ENCODE assay signal across 28 cellular contexts in the genomic region with DNA sequence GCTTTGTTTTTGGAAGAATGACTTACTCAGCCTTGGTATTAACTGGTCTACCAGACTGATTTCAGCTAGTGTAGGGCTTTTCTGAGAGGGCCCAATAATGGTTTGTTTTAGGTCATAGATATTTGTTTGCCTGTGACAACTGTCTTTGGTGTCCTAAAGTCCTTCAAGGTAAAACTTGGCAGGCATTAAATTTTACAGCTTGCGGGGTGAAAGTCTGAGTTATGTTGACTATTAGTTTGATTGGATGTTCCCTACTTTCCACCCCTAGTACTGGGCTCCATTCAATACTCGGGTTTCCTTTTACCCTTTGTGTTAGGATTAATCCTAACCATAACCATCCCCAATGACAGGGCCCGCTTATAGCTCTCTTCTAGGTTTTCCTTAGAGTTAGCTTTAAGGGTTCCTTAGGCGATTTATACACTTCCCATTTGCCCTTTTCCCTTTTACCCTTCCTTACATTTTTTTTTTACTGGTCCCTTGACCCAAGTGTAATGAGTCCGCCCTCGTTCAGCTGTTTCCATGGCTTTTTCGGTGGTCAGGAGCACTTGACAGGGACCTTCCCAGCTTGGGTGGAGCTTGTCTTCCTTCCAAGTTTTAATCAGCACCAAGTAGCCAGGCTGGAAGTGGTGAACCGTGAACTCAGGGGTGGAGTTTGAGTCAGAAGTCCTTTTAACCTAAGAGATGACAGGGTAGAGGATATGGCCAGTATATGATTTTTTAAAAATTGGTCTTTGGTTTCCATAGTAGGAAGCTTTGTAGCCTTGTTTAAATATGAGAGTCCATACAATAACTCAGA. TPM values are rescaled to one million over a fixed set of nuclear protein-coding genes. Genes with fewer than 3 reads are reported as not detected.
"Had no signal": no experiment of that assay in that cellular context is flagged by ENCODE, and none has a peak within 500 bp of the region (broad histone marks: within the 10 kb centered on the region; RNA-seq: fewer than 3 reads in every experiment).

No MANE protein-coding gene starts in this region.

- H3K27me3 Mint-ChIP-seq: activated CD8-positive, alpha-beta T cell treated with anti-CD3 and anti-CD28 coated beads for 36 hours had no signal

- H3K4me3 ChIP-seq: adrenal gland, SK-N-MC had no signal

- H3K27me3 ChIP-seq: adrenal gland had no signal

- DNase-seq: activated CD4-positive, CD25-positive, alpha-beta regulatory T cell; activated CD8-positive, alpha-beta memory T cell treated with anti-CD3 and anti-CD28 coated beads, Interleukin-2, amount 50 U/mL, for 4 hours; activated CD8-positive, alpha-beta T cell treated with anti-CD3 and anti-CD28 coated beads for 36 hours; activated gamma-delta T cell treated with Interleukin-2 at 50 U/mL for 16 hours; activated naive CD4-positive, alpha-beta T cell treated with anti-CD3 and anti-CD28 coated beads, Interleukin-2, amount 50 U/mL, for 16 hours; activated naive CD8-positive, alpha-beta T cell treated with anti-CD3 and anti-CD28 coated beads, Interleukin-2, amount 10 ng/mL, durations not matched to agents 7 days and 5 days; activated T-cell treated with anti-CD3 and anti-CD28 coated beads, Interleukin-2, amount 50 U/mL, for 72 hours; adrenal gland; anterior cingulate cortex; IMR-90; Kasumi-1; KBM-7; NCI-H1048; NCI-H146; NCI-H187 treated with DMSO at 0.1 percent for 48 hours; NCI-H2171; NCI-H226; NCI-H510A; NCI-H526 treated with DMSO at 0.1 percent for 48 hours; NCI-H82; RPMI8226; T-helper 1 cell had no signal

- H3K27ac ChIP-seq: adrenal gland, SK-N-MC, VCaP had no signal

- H3K27ac Mint-ChIP-seq: activated CD8-positive, alpha-beta T cell treated with anti-CD3 and anti-CD28 coated beads for 36 hours; activated naive CD8-positive, alpha-beta T cell treated with anti-CD3 and anti-CD28 coated beads, Interleukin-2, amount 10 ng/mL, durations not matched to agents 7 days and 5 days; activated T-cell treated with anti-CD3 and anti-CD28 coated beads, Interleukin-2, amount 50 U/mL, for 72 hours; activated T-helper 2 cell treated with anti-CD3 and anti-CD28 coated beads, Interferon-gamma antibody, Interleukin-2, Interleukin-4, amounts not matched to agents 10 μg/mL and 5 μg/mL and 100 μg/mL, durations not matched to agents 14 hours and 24 hours and 36 hours had no signal

- H3K4me3 Mint-ChIP-seq: activated CD8-positive, alpha-beta T cell treated with anti-CD3 and anti-CD28 coated beads for 36 hours; activated naive CD8-positive, alpha-beta T cell treated with anti-CD3 and anti-CD28 coated beads, Interleukin-2, amount 10 ng/mL, durations not matched to agents 7 days and 5 days; activated T-cell treated with anti-CD3 and anti-CD28 coated beads, Interleukin-2, amount 50 U/mL, for 72 hours had no signal

- H3K4me1 ChIP-seq: adrenal gland had no signal

- H3K36me3 ChIP-seq: adrenal gland had no signal

RNA-seq across cellular contexts. Expression of gene LCE5A, which starts 28.5 kb away (rescaled TPM):
- total RNA-seq: activated CD8-positive, alpha-beta T cell treated with anti-CD3 and anti-CD28 coated beads for 36 hours; activated naive CD8-positive, alpha-beta T cell treated with anti-CD3 and anti-CD28 coated beads, Interleukin-2, amount 10 ng/mL, durations not matched to agents 7 days and 5 days; activated T-cell treated with anti-CD3 and anti-CD28 coated beads, Interleukin-2, amount 50 U/mL, for 72 hours; activated T-helper 2 cell treated with anti-CD3 and anti-CD28 coated beads, Interferon-gamma antibody, Interleukin-2, Interleukin-4, amounts not matched to agents 10 μg/mL and 5 μg/mL and 100 μg/mL, durations not matched to agents 14 hours and 24 hours and 36 hours; adrenal gland; IMR-90; OCI-LY7; Right ventricle myocardium inferior; T-helper 2 cell treated with Interferon-gamma antibody and Interleukin-4, amounts not matched to agents 100 ng/mL and 5 ng/mL, for 36 hours had no signal
- polyA plus RNA-seq: adrenal gland, IMR-90 had no signal

RNA-seq across cellular contexts. Expression of gene CRCT1, which starts 32.2 kb away (rescaled TPM):
- total RNA-seq: activated CD8-positive, alpha-beta T cell treated with anti-CD3 and anti-CD28 coated beads for 36 hours; activated naive CD8-positive, alpha-beta T cell treated with anti-CD3 and anti-CD28 coated beads, Interleukin-2, amount 10 ng/mL, durations not matched to agents 7 days and 5 days; activated T-cell treated with anti-CD3 and anti-CD28 coated beads, Interleukin-2, amount 50 U/mL, for 72 hours; activated T-helper 2 cell treated with anti-CD3 and anti-CD28 coated beads, Interferon-gamma antibody, Interleukin-2, Interleukin-4, amounts not matched to agents 10 μg/mL and 5 μg/mL and 100 μg/mL, durations not matched to agents 14 hours and 24 hours and 36 hours; adrenal gland; IMR-90; OCI-LY7; Right ventricle myocardium inferior; T-helper 2 cell treated with Interferon-gamma antibody and Interleukin-4, amounts not matched to agents 100 ng/mL and 5 ng/mL, for 36 hours had no signal
- polyA plus RNA-seq: adrenal gland, IMR-90 had no signal
